ENCODE assay signal across 8 cellular contexts in the genomic region with DNA sequence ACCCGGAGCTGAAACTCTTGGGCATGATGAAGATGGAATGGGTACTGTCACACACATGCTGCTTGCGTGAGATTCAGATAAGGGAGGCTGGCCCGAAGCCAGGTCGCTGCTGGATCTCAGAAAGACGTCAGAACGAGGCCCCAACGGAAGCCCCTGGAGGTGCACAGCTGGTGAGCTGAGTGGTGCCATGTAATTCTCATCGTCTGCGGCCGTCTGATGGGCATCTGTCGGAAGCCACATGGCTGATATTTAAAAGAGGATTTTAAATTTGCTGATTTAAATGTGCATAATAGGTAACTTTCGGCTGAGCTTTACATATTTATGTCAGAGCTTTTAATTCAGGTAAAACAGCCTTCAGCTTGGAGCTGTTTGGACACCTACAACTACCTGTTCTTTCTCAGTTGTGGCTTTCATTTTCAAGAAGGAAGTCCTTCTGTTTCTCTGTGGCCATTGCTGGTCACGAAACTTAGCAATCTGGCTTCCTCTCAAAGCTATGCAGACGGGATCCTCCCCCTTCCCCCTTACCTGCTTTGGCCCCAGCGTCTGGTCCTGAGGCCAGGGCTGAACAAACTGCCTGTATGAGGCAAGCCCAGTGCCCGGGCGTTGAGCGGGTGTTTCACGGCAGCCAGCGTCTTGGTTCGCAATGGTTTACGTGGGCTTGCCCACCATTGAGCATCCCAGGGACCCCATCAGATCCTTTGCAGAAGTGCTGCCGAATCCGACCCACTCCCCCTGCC. TPM values are rescaled to one million over a fixed set of nuclear protein-coding genes. Genes with fewer than 3 reads are reported as not detected.
DNase-seq lines count a peak whose midpoint lies in the region; ATAC-seq, FAIRE-seq and TF ChIP-seq lines count a peak whose summit lies in the region.

No MANE protein-coding gene starts in this region.

- DNase-seq in GM12892 (ENCODE audit: insufficient read length), result peak; percentile 90
- DNase-seq in NCI-H460 (ENCODE audit: extremely low read depth, low read depth), result peak; percentile 83
- DNase-seq in activated CD8-positive, alpha-beta memory T cell treated with anti-CD3 and anti-CD28 coated beads, Interleukin-2, amount 50 U/mL, for 48 hours, result peak; percentile 86
- peak; percentile 43 to 47 for DNase-seq in foreskin fibroblast
- DNase-seq in stimulated activated CD4-positive, alpha-beta T cell treated with anti-CD3 and anti-CD28 coated beads, Interleukin-12 subunit alpha, Interleukin-12 subunit beta, amount 100 ng/mL, for 24 hours (ENCODE audit: low read depth in 2 of 2), result peak; percentile 28 to 51
- DNase-seq in NCI-H2081 treated with DMSO at 0.1 percent for 48 hours (lab: John Stamatoyannopoulos, UW), result no peak
- no peak for DNase-seq in nucleus accumbens (lab: John Stamatoyannopoulos, UW)

- peak; percentile 33 for TF ChIP-seq POLR2A in GM12892 (IDR thresholded peaks at IDR 0.05; ENCODE audit: low read depth, low read length)

- FAIRE-seq in GM12892 (lab: Jason Lieb, UNC), result peak; percentile 88

- no peak for TF ChIP-seq CTCF in foreskin fibroblast (IDR thresholded peaks at IDR 0.05; ENCODE audit: low read depth, low read length)

- ATAC-seq in HG02642 (IDR thresholded peaks at IDR 0.05; ENCODE audit: poor library complexity, unreplicated experiment), result peak; percentile 54

- no peak overlapping the region for H3K4me3 ChIP-seq in foreskin fibroblast (ENCODE audit: low read depth in 1 of 2, low read length in 2 of 2)

RNA-seq across cellular contexts. Expression of a gene that starts 9.2 kb away (rescaled TPM):
- polyA plus RNA-seq in GM12892 (2012; ENCODE audit: missing spikeins), result 8.7 TPM
- 91.6 and 97.1 TPM in 2 replicates for total RNA-seq in NCI-H460 (2014; rRNA removed; shearing (Covaris generic))
- polyA plus RNA-seq in NCI-H460 (2014; cell fraction: nucleus; rRNA removed), result 110 and 117 TPM in 2 replicates

RNA-seq across cellular contexts. Expression of a gene that starts 57.2 kb away (rescaled TPM):
- not detected for polyA plus RNA-seq in GM12892 (2012; ENCODE audit: missing spikeins)
- total RNA-seq in NCI-H460 (2014; rRNA removed; shearing (Covaris generic)), result 19.3 and 22.3 TPM in 2 replicates
- 5.1 and 6.7 TPM in 2 replicates for polyA plus RNA-seq in NCI-H460 (2014; cell fraction: nucleus; rRNA removed)

Comparison
In these comparisons a context has a peak if more than half of its experiments do, and no peak if none do; other contexts are left out.
1. DNase-seq: peak in GM12892 (single experiment), NCI-H460 (single experiment), activated CD8-positive, alpha-beta memory T cell treated with anti-CD3 and anti-CD28 coated beads, Interleukin-2, amount 50 U/mL, for 48 hours (single experiment), foreskin fibroblast (2 of 2) and stimulated activated CD4-positive, alpha-beta T cell treated with anti-CD3 and anti-CD28 coated beads, Interleukin-12 subunit alpha, Interleukin-12 subunit beta, amount 100 ng/mL, for 24 hours (2 of 2); none in NCI-H2081 treated with DMSO at 0.1 percent for 48 hours (single experiment) and nucleus accumbens (0 of 56).